In genomic region chr14:77707355-77707723, GRCh38 we compare ENCODE assay signal across 1 cellular context.
A peak's percentile ranks its signal among the peaks of the same experiment; 100 is the strongest.
TF ChIP-seq lines count a peak whose summit lies in the region.

No MANE protein-coding gene starts in this region.

TF ChIP-seq in HepG2, 621 proteins besides CTCF, POLR2A, EP300 and RAD21:
- TF ChIP-seq KMT2B (CRISPR knock-in tag; IDR thresholded peaks at IDR 0.05) (no peak), STAG1 (CRISPR knock-in tag; IDR thresholded peaks at IDR 0.05) (peak; percentile 11; the same call in 1 of the 2 replicates), FOXJ3 (CRISPR knock-in tag; IDR thresholded peaks at IDR 0.05; ENCODE audit: borderline replicate concordance) (no peak), HES4 (CRISPR knock-in tag; IDR thresholded peaks at IDR 0.05; ENCODE audit: borderline replicate concordance) (peak; percentile 34; the same call in 1 of the 2 replicates), ZNF407 (CRISPR knock-in tag; IDR thresholded peaks at IDR 0.05; ENCODE audit: not compliant biosample characterization) (no peak), AHR (CRISPR knock-in tag; IDR thresholded peaks at IDR 0.05) (no peak), SMARCE1 (IDR thresholded peaks at IDR 0.05; ENCODE audit: borderline replicate concordance) (no peak), ZFP91 (CRISPR knock-in tag; IDR thresholded peaks at IDR 0.05; ENCODE audit: borderline replicate concordance) (no peak), SMC3 (IDR thresholded peaks at IDR 0.05; ENCODE audit: low read length) (peak; percentile 16; the same call in 1 of the 2 replicates), ZNF792 (CRISPR knock-in tag; IDR thresholded peaks at IDR 0.05) (0 out of 2 replicates have a peak, but pooled peaks have one; percentile 4), ZNF775 (CRISPR knock-in tag; IDR thresholded peaks at IDR 0.05; ENCODE audit: borderline replicate concordance) (no peak), MZF1 (CRISPR knock-in tag; IDR thresholded peaks at IDR 0.05; ENCODE audit: borderline replicate concordance) (no peak), ARID3A (IDR thresholded peaks at IDR 0.05; ENCODE audit: low read depth, low read length) (no peak), TRAFD1 (CRISPR knock-in tag; IDR thresholded peaks at IDR 0.05; ENCODE audit: borderline replicate concordance) (no peak), RFXANK (CRISPR knock-in tag; IDR thresholded peaks at IDR 0.05) (0 out of 2 replicates have a peak, but pooled peaks have one; percentile 11), RBAK (CRISPR knock-in tag; IDR thresholded peaks at IDR 0.05) (0 out of 2 replicates have a peak, but pooled peaks have one; percentile 49), KDM1A (CRISPR knock-in tag; IDR thresholded peaks at IDR 0.05) (no peak), MTERF4 (CRISPR knock-in tag; IDR thresholded peaks at IDR 0.05) (0 out of 2 replicates have a peak, but pooled peaks have one; percentile 40), EED (CRISPR knock-in tag; IDR thresholded peaks at IDR 0.05) (no peak), ZFP37 (CRISPR knock-in tag; IDR thresholded peaks at IDR 0.05; ENCODE audit: borderline replicate concordance) (no peak)
